1 cellular context compared by ENCODE assay signal in the genomic region with DNA sequence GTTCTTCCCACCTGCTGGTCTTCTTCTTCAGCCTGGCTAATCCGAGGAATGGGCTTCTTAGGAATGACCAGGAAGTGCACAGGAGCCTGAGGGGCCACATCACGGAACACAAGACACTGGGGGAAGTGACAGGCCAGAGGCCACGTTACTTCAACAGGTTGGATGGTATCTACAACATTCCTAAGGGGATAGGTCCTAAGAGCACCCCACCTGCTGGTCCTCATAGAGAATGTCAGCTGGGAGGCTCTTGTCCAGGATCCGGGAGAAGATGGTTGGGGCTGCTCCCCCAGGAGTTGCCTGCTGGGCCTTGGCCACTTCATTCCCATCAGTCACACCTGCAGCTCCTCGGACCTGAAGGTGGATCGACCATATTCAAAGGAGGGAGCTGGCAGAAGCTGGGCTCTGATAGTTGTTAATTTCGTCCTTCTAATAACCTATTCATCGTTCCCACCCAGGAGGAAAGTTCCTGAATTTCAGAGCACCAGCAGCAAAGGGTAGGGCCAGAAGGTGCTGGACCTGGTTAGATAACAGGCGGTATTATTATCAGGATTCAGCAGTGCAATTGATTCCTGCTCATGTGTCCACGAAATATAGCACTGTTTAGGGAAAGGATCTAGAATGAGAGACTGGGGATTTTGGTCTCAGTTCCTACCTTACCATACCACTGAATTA.
TF ChIP-seq lines count a peak whose summit lies in the region.

No MANE protein-coding gene starts in this region.

TF ChIP-seq in WTC11, 78 proteins besides CTCF, POLR2A, EP300 and RAD21 (continued from another document):
- TF ChIP-seq, protein P1, sequence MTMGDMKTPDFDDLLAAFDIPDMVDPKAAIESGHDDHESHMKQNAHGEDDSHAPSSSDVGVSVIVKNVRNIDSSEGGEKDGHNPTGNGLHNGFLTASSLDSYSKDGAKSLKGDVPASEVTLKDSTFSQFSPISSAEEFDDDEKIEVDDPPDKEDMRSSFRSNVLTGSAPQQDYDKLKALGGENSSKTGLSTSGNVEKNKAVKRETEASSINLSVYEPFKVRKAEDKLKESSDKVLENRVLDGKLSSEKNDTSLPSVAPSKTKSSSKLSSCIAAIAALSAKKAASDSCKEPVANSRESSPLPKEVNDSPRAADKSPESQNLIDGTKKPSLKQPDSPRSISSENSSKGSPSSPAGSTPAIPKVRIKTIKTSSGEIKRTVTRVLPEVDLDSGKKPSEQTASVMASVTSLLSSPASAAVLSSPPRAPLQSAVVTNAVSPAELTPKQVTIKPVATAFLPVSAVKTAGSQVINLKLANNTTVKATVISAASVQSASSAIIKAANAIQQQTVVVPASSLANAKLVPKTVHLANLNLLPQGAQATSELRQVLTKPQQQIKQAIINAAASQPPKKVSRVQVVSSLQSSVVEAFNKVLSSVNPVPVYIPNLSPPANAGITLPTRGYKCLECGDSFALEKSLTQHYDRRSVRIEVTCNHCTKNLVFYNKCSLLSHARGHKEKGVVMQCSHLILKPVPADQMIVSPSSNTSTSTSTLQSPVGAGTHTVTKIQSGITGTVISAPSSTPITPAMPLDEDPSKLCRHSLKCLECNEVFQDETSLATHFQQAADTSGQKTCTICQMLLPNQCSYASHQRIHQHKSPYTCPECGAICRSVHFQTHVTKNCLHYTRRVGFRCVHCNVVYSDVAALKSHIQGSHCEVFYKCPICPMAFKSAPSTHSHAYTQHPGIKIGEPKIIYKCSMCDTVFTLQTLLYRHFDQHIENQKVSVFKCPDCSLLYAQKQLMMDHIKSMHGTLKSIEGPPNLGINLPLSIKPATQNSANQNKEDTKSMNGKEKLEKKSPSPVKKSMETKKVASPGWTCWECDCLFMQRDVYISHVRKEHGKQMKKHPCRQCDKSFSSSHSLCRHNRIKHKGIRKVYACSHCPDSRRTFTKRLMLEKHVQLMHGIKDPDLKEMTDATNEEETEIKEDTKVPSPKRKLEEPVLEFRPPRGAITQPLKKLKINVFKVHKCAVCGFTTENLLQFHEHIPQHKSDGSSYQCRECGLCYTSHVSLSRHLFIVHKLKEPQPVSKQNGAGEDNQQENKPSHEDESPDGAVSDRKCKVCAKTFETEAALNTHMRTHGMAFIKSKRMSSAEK (CRISPR knock-in tag; IDR thresholded peaks at IDR 0.05; ENCODE audit: borderline replicate concordance), result no peak
- TF ChIP-seq, protein P2, sequence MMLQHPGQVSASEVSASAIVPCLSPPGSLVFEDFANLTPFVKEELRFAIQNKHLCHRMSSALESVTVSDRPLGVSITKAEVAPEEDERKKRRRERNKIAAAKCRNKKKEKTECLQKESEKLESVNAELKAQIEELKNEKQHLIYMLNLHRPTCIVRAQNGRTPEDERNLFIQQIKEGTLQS (CRISPR knock-in tag; conservative IDR thresholded peaks at IDR 0.05), result no peak
- no peak for TF ChIP-seq NFATC4 (CRISPR knock-in tag; IDR thresholded peaks at IDR 0.05)
- TF ChIP-seq, protein P3, sequence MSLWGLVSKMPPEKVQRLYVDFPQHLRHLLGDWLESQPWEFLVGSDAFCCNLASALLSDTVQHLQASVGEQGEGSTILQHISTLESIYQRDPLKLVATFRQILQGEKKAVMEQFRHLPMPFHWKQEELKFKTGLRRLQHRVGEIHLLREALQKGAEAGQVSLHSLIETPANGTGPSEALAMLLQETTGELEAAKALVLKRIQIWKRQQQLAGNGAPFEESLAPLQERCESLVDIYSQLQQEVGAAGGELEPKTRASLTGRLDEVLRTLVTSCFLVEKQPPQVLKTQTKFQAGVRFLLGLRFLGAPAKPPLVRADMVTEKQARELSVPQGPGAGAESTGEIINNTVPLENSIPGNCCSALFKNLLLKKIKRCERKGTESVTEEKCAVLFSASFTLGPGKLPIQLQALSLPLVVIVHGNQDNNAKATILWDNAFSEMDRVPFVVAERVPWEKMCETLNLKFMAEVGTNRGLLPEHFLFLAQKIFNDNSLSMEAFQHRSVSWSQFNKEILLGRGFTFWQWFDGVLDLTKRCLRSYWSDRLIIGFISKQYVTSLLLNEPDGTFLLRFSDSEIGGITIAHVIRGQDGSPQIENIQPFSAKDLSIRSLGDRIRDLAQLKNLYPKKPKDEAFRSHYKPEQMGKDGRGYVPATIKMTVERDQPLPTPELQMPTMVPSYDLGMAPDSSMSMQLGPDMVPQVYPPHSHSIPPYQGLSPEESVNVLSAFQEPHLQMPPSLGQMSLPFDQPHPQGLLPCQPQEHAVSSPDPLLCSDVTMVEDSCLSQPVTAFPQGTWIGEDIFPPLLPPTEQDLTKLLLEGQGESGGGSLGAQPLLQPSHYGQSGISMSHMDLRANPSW (CRISPR knock-in tag; conservative IDR thresholded peaks at IDR 0.05; ENCODE audit: low read depth), result no peak
- TF ChIP-seq, protein P4, sequence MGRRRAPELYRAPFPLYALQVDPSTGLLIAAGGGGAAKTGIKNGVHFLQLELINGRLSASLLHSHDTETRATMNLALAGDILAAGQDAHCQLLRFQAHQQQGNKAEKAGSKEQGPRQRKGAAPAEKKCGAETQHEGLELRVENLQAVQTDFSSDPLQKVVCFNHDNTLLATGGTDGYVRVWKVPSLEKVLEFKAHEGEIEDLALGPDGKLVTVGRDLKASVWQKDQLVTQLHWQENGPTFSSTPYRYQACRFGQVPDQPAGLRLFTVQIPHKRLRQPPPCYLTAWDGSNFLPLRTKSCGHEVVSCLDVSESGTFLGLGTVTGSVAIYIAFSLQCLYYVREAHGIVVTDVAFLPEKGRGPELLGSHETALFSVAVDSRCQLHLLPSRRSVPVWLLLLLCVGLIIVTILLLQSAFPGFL (CRISPR knock-in tag; IDR thresholded peaks at IDR 0.05; ENCODE audit: borderline replicate concordance), result no peak
- TF ChIP-seq, protein P5, sequence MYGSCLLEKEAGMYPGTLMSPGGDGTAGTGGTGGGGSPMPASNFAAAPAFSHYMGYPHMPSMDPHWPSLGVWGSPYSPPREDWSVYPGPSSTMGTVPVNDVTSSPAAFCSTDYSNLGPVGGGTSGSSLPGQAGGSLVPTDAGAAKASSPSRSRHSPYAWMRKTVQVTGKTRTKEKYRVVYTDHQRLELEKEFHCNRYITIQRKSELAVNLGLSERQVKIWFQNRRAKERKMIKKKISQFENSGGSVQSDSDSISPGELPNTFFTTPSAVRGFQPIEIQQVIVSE (CRISPR knock-in tag; IDR thresholded peaks at IDR 0.05; ENCODE audit: borderline replicate concordance), result no peak
- TF ChIP-seq SOX15 (CRISPR knock-in tag; IDR thresholded peaks at IDR 0.05), result no peak
- TF ChIP-seq ZNF317 (CRISPR knock-in tag; IDR thresholded peaks at IDR 0.05; ENCODE audit: borderline replicate concordance, low read depth), result no peak
- no peak for TF ChIP-seq CBFB (CRISPR knock-in tag; IDR thresholded peaks at IDR 0.05; ENCODE audit: low read depth)
- TF ChIP-seq TEAD4 (CRISPR knock-in tag; IDR thresholded peaks at IDR 0.05), result no peak
- TF ChIP-seq, protein P6, sequence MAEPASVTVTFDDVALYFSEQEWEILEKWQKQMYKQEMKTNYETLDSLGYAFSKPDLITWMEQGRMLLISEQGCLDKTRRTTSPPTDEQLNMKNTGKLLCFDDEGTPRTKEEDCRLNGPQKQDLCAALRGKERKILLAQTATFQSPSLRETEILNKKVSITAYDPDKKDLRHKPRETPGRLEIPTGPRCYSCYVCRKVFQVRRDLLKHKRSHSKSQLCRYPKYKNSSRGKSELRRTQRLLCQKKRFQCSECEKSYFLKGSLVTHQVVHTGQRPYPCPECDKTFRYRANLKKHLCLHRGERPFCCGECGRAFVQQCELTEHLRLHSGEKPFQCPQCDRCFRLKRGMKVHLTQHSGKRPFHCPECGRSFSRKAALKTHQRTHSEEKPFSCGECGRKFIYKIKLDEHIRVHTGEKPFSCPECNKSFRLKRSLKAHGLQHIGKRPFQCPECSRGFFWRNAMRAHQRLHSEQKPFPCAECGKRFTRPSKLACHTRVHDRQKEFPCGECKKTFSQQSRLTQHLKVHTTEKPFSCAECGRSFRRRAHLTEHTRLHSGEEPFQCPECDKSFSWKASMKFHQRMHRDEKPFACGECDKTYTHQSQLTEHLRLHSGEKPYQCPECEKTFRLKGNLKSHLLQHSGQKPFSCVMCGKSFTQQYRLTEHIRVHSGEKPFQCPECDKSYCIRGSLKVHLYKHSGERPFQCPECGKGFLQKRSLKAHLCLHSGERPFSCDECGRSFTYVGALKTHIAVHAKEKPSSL (CRISPR knock-in tag; conservative IDR thresholded peaks at IDR 0.05), result no peak
- TF ChIP-seq, protein P7, sequence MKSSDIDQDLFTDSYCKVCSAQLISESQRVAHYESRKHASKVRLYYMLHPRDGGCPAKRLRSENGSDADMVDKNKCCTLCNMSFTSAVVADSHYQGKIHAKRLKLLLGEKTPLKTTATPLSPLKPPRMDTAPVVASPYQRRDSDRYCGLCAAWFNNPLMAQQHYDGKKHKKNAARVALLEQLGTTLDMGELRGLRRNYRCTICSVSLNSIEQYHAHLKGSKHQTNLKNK (CRISPR knock-in tag; IDR thresholded peaks at IDR 0.05), result no peak
- no peak for TF ChIP-seq RELA (CRISPR knock-in tag; IDR thresholded peaks at IDR 0.05; ENCODE audit: borderline replicate concordance)
